Comparison of ENCODE assay signal across 15 cellular contexts in the genomic region with DNA sequence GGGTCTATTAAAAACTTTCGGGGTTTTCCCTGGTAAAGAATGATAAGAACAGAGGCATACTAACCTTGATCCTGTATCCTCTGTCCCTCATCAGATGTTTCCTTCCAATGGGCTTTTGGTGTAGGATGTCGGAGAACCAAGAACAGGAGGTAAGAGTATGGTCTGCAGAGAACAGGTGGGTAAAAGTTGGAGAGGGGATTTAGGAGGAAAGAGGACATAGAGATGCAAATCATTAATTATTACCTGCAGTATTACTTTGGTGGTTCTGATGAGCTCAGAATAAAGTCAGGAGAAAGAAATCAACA. TPM values are rescaled to one million over a fixed set of nuclear protein-coding genes. Genes with fewer than 3 reads are reported as not detected.
DNase-seq lines count a peak whose midpoint lies in the region; ATAC-seq and TF ChIP-seq lines count a peak whose summit lies in the region.
"Had no signal": no experiment of that assay in that cellular context is flagged by ENCODE, and none has a peak within 500 bp of the region (broad histone marks: within the 10 kb centered on the region; RNA-seq: fewer than 3 reads in every experiment).

No MANE protein-coding gene starts in this region.

- DNase-seq in activated CD8-positive, alpha-beta memory T cell treated with anti-CD3 and anti-CD28 coated beads, Interleukin-2, amount 10 ng/mL, durations not matched to agents 7 days and 5 days: no peak
- no peak for DNase-seq in activated CD8-positive, alpha-beta memory T cell treated with anti-CD3 and anti-CD28 coated beads, Interleukin-2, amount 50 U/mL, for 4 hours
- DNase-seq in stimulated activated effector memory CD8-positive, alpha-beta T cell treated with anti-CD3 and anti-CD28 coated beads, Interleukin-12 subunit alpha, Interleukin-12 subunit beta, amount 100 ng/mL, for 72 hours (ENCODE audit: low spot score in 2 of 2): no peak
- DNase-seq in ovary: no peak
- no peak for DNase-seq in NOMO-1 treated with DMSO at 0.1 percent for 48 hours (lab: John Stamatoyannopoulos, UW; ENCODE audit: unreplicated experiment)
- DNase-seq: foreskin melanocyte, KBM-7, NCI-H1105 treated with DMSO at 0.1 percent for 48 hours, NCI-H2171, NCI-H774 had no signal

- no peaks in the 10 kb centered on the region for H3K4me1 ChIP-seq in ovary (ENCODE audit: insufficient read depth)

- H3K36me3 ChIP-seq in ovary: no peaks in the 10 kb centered on the region

- no peaks in the 10 kb centered on the region for H3K9me3 Mint-ChIP-seq in activated CD8-positive, alpha-beta memory T cell treated with anti-CD3 and anti-CD28 coated beads, Interleukin-2, amount 10 ng/mL, durations not matched to agents 7 days and 5 days (ENCODE audit: low read depth)
- H3K9me3 Mint-ChIP-seq in activated T-helper 17 cell treated with anti-CD3 and anti-CD28 coated beads, Interleukin-2, amount 50 U/mL, for 72 hours: no peaks in the 10 kb centered on the region
- H3K9me3 Mint-ChIP-seq in stimulated activated effector memory CD8-positive, alpha-beta T cell treated with anti-CD3 and anti-CD28 coated beads, Interleukin-12 subunit alpha, Interleukin-12 subunit beta, amount 100 ng/mL, for 72 hours: no peaks in the 10 kb centered on the region

- no peak for ATAC-seq in activated CD8-positive, alpha-beta memory T cell treated with anti-CD3 and anti-CD28 coated beads, Interleukin-2, amount 10 ng/mL, durations not matched to agents 7 days and 5 days
- no peak for ATAC-seq in activated T-helper 17 cell treated with anti-CD3 and anti-CD28 coated beads, Interleukin-2, amount 50 U/mL, for 72 hours (replicated peaks)
- ATAC-seq in stimulated activated effector memory CD8-positive, alpha-beta T cell treated with anti-CD3 and anti-CD28 coated beads, Interleukin-12 subunit alpha, Interleukin-12 subunit beta, amount 100 ng/mL, for 72 hours: no peak
- no peak for ATAC-seq in GM21381 (IDR thresholded peaks at IDR 0.05; ENCODE audit: unreplicated experiment)

- CTCF ChIA-PET in activated CD8-positive, alpha-beta memory T cell treated with anti-CD3 and anti-CD28 coated beads, Interleukin-2, amount 10 ng/mL, durations not matched to agents 7 days and 5 days (lab: Charles Lee): interaction anchor here (0.6 to 4.9 kb wide), 19 partner anchors 9 to 514 kb away, joined by 3 to 28 read pairs (median 4); a partner anchor contains a TSS

- no peak for TF ChIP-seq CTCF in ovary (IDR thresholded peaks at IDR 0.05)

- no peak for TF ChIP-seq EP300 in ovary (IDR thresholded peaks at IDR 0.05)

- 84 to 88% (median 86%) methylated on average over 2 of the region's 2 CpGs for WGBS in ovary, 3 donors

- peaks cover 52% of the 10 kb centered on the region for H3K4me1 Mint-ChIP-seq in activated CD8-positive, alpha-beta memory T cell treated with anti-CD3 and anti-CD28 coated beads, Interleukin-2, amount 10 ng/mL, durations not matched to agents 7 days and 5 days
- H3K4me1 Mint-ChIP-seq in activated T-helper 17 cell treated with anti-CD3 and anti-CD28 coated beads, Interleukin-2, amount 50 U/mL, for 72 hours: peaks cover 36% of the 10 kb centered on the region
- H3K4me1 Mint-ChIP-seq in stimulated activated effector memory CD8-positive, alpha-beta T cell treated with anti-CD3 and anti-CD28 coated beads, Interleukin-12 subunit alpha, Interleukin-12 subunit beta, amount 100 ng/mL, for 72 hours: peaks cover 58% of the 10 kb centered on the region

- H3K27ac ChIP-seq in ovary: no peak overlapping the region

- no peak overlapping the region for H3K4me3 ChIP-seq in ovary
- H3K4me3 ChIP-seq: smooth muscle cell had no signal

- no peak overlapping the region for H3K4me3 Mint-ChIP-seq in activated CD8-positive, alpha-beta memory T cell treated with anti-CD3 and anti-CD28 coated beads, Interleukin-2, amount 10 ng/mL, durations not matched to agents 7 days and 5 days
- peak overlapping the region; percentile 97 for H3K4me3 Mint-ChIP-seq in activated T-helper 17 cell treated with anti-CD3 and anti-CD28 coated beads, Interleukin-2, amount 50 U/mL, for 72 hours
- H3K4me3 Mint-ChIP-seq in stimulated activated effector memory CD8-positive, alpha-beta T cell treated with anti-CD3 and anti-CD28 coated beads, Interleukin-12 subunit alpha, Interleukin-12 subunit beta, amount 100 ng/mL, for 72 hours: peak overlapping the region; percentile 33

- in situ Hi-C loops in GM18951 (cut with MboI; ENCODE audit: low sequenced_read_pairs, unreplicated experiment): no loop called here

- intact Hi-C loops in ovary (cut with DNase I): no loop called here

- H3K27me3 Mint-ChIP-seq in activated CD8-positive, alpha-beta memory T cell treated with anti-CD3 and anti-CD28 coated beads, Interleukin-2, amount 10 ng/mL, durations not matched to agents 7 days and 5 days: no peaks in the 10 kb centered on the region
- no peaks in the 10 kb centered on the region for H3K27me3 Mint-ChIP-seq in activated T-helper 17 cell treated with anti-CD3 and anti-CD28 coated beads, Interleukin-2, amount 50 U/mL, for 72 hours
- H3K27me3 Mint-ChIP-seq: progenitor cell of endocrine pancreas had no signal

- peaks cover 21% of the 10 kb centered on the region for H3K36me3 Mint-ChIP-seq in activated CD8-positive, alpha-beta memory T cell treated with anti-CD3 and anti-CD28 coated beads, Interleukin-2, amount 10 ng/mL, durations not matched to agents 7 days and 5 days
- H3K36me3 Mint-ChIP-seq in activated T-helper 17 cell treated with anti-CD3 and anti-CD28 coated beads, Interleukin-2, amount 50 U/mL, for 72 hours (ENCODE audit: low read depth): peaks cover 63% of the 10 kb centered on the region
- peaks cover 82% of the 10 kb centered on the region for H3K36me3 Mint-ChIP-seq in stimulated activated effector memory CD8-positive, alpha-beta T cell treated with anti-CD3 and anti-CD28 coated beads, Interleukin-12 subunit alpha, Interleukin-12 subunit beta, amount 100 ng/mL, for 72 hours

- H3K9me3 ChIP-seq in ovary: no peaks in the 10 kb centered on the region

- no peaks in the 10 kb centered on the region for H3K27me3 ChIP-seq in ovary

- peak overlapping the region; percentile 95 for H3K27ac Mint-ChIP-seq in activated CD8-positive, alpha-beta memory T cell treated with anti-CD3 and anti-CD28 coated beads, Interleukin-2, amount 10 ng/mL, durations not matched to agents 7 days and 5 days
- H3K27ac Mint-ChIP-seq in activated T-helper 17 cell treated with anti-CD3 and anti-CD28 coated beads, Interleukin-2, amount 50 U/mL, for 72 hours: peak overlapping the region; percentile 78
- H3K27ac Mint-ChIP-seq in stimulated activated effector memory CD8-positive, alpha-beta T cell treated with anti-CD3 and anti-CD28 coated beads, Interleukin-12 subunit alpha, Interleukin-12 subunit beta, amount 100 ng/mL, for 72 hours: peak overlapping the region; percentile 53
- H3K27ac Mint-ChIP-seq: progenitor cell of endocrine pancreas had no signal

- TF ChIP-seq POLR2A in GM18951 (IDR thresholded peaks at IDR 0.05; ENCODE audit: extremely low read depth, insufficient read depth, insufficient read length) (peak; percentile 7), ovary (IDR thresholded peaks at IDR 0.05) (no peak)

RNA-seq across cellular contexts. Expression of a gene that starts 4.3 kb away (rescaled TPM):
- 10 to 100 TPM; 25.1 to 32.6 TPM for total RNA-seq in activated CD8-positive, alpha-beta memory T cell treated with anti-CD3 and anti-CD28 coated beads, Interleukin-2, amount 10 ng/mL, durations not matched to agents 7 days and 5 days
- 10 to 100 TPM; 22.8 to 24.7 TPM for total RNA-seq in activated T-helper 17 cell treated with anti-CD3 and anti-CD28 coated beads, Interleukin-2, amount 50 U/mL, for 72 hours
- total RNA-seq in ovary: 10 to 100 TPM in 5 of 7 donors, 1 to 10 TPM in 2; 7.1 to 21.3 (median 14.1) TPM
- polyA plus RNA-seq in ovary: 10 to 100 TPM in 1 of 2 donors, 1 to 10 TPM in 1; 8.5 to 18.5 TPM

RNA-seq across cellular contexts. Expression of a gene that starts 10.6 kb away (rescaled TPM):
- total RNA-seq in activated CD8-positive, alpha-beta memory T cell treated with anti-CD3 and anti-CD28 coated beads, Interleukin-2, amount 10 ng/mL, durations not matched to agents 7 days and 5 days: 10 to 100 TPM; 46.3 to 47.8 TPM
- total RNA-seq in activated T-helper 17 cell treated with anti-CD3 and anti-CD28 coated beads, Interleukin-2, amount 50 U/mL, for 72 hours: 10 to 100 TPM; 30.0 to 48.4 TPM
- 10 to 100 TPM; 35.4 to 83.5 (median 70.0) TPM for total RNA-seq in ovary
- polyA plus RNA-seq in ovary: 100 to 1,000 TPM in 1 of 2 donors, 10 to 100 TPM in 1; 68.3 to 106 TPM
